22 cellular contexts compared by ENCODE assay signal in the genomic region with DNA sequence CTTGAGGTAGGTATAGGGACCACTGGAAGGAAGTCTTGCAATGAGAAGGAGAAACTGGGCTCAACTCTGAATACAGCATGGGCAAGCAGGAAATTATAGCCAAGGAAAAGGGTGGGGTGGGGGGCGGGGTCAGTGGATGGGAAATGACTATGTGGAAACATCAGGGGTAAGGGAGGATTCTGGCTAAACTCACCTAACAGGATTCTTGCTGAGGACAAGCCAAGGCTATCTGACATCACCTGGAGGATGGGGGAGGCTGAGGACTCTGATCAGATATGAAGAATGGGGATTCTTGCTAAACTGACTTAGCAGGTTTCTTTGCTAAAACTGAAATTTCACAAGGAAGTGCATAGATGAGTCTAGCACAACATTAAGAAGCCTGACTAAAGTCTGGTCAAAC. TPM values are rescaled to one million over a fixed set of nuclear protein-coding genes. Genes with fewer than 3 reads are reported as not detected.
A peak's percentile ranks its signal among the peaks of the same experiment; 100 is the strongest.
DNase-seq lines count a peak whose midpoint lies in the region; ATAC-seq, FAIRE-seq and TF ChIP-seq lines count a peak whose summit lies in the region.
"Had no signal": no experiment of that assay in that cellular context is flagged by ENCODE, and none has a peak within 500 bp of the region (broad histone marks: within the 10 kb centered on the region; RNA-seq: fewer than 3 reads in every experiment).

No MANE protein-coding gene starts in this region.

- H3K56ac ChIP-seq in mesendoderm (ENCODE audit: low read length), result no peak overlapping the region

- POLR2A ChIA-PET in K562 (lab: Yijun Ruan, JAX), result no interaction called here

- no peak overlapping the region for H2BK15ac ChIP-seq in mesendoderm (replicated peaks; ENCODE audit: low read depth)

- no peaks in the 10 kb centered on the region for H4K20me1 ChIP-seq in K562 (replicated peaks; ENCODE audit: control insufficient read depth, insufficient read depth, low read length)

- H3K79me1 ChIP-seq in mesendoderm (ENCODE audit: low read length), result no peaks in the 10 kb centered on the region

- no peak overlapping the region for H3K18ac ChIP-seq in mesendoderm (ENCODE audit: low read length)

- peak; percentile 65 for FAIRE-seq in K562 (lab: Jason Lieb, UNC)

- H2BK120ac ChIP-seq in mesendoderm (ENCODE audit: low read depth, low read length), result no peak overlapping the region

- peak; percentile 81 for DNase-seq in ELF-1 (ENCODE audit: low read depth, low spot score)
- peak; percentile 73 for DNase-seq in HT-29 (ENCODE audit: low spot score)
- DNase-seq in K562 (ENCODE audit: extremely low read depth in 1 of 4, low spot score in 3 of 4), result peak; percentile 12 to 49 (median 20)
- peak; percentile 91 for DNase-seq in mesendoderm
- no peak for DNase-seq in activated CD8-positive, alpha-beta memory T cell treated with anti-CD3 and anti-CD28 coated beads, Interleukin-2, amount 10 ng/mL, durations not matched to agents 7 days and 5 days
- DNase-seq in WERI-Rb-1, result no peak
- DNase-seq in SKM-1 treated with dmso at 0.1 percent for 144 hours (lab: John Stamatoyannopoulos, UW; ENCODE audit: unreplicated experiment), result no peak
- DNase-seq: activated CD8-positive, alpha-beta memory T cell treated with anti-CD3 and anti-CD28 coated beads, Interleukin-2, amount 50 U/mL, for 48 hours; activated naive CD4-positive, alpha-beta T cell treated with anti-CD3 and anti-CD28 coated beads, Interleukin-2, amount 10 ng/mL, durations not matched to agents 7 days and 5 days; aorta; effector memory CD8-positive, alpha-beta T cell; heart right ventricle; Kasumi-1; kidney glomerular epithelial cell; NCI-H1105; NCI-H526 treated with DMSO at 0.1 percent for 48 hours; stimulated activated CD4-positive, alpha-beta T cell treated with anti-CD3 and anti-CD28 coated beads, Interleukin-2, amount 100 ng/mL, for 24 hours; stimulated activated naive CD8-positive, alpha-beta T cell treated with anti-CD3 and anti-CD28 coated beads, Interleukin-15, Interleukin-2, amounts not matched to agents 100 U/mL and 50 U/mL, for 24 hours; transverse colon had no signal

- H3K27ac ChIP-seq in K562 (ENCODE audit: extremely low read depth, low read depth, low read length), result no peak overlapping the region
- H3K27ac ChIP-seq in mesendoderm (ENCODE audit: low read depth, low read length), result no peak overlapping the region
- no peak overlapping the region for H3K27ac ChIP-seq in WERI-Rb-1
- H3K27ac ChIP-seq: heart right ventricle, SK-N-MC, transverse colon had no signal

- no CpG with 5 or more reads among the region's 1 CpG for WGBS in K562 (ENCODE audit: insufficient coverage, low coverage, missing lambda C conversion rate)
- WGBS in mesendoderm (ENCODE audit: extremely low coverage, insufficient coverage, low lambda C conversion rate), result no CpG with 5 or more reads among the region's 1 CpG

- H3K36me3 ChIP-seq in K562 (ENCODE audit: control insufficient read depth, insufficient read depth, low read length) (no peaks in the 10 kb centered on the region), mesendoderm (ENCODE audit: control insufficient read depth, insufficient read depth, low read length) (no peaks in the 10 kb centered on the region), WERI-Rb-1 (no peaks in the 10 kb centered on the region)
- H3K36me3 ChIP-seq: heart right ventricle, transverse colon had no signal

- TF ChIP-seq POLR2A in K562 (conservative IDR thresholded peaks at IDR 0.05), result no peak

- TF ChIP-seq RAD21 in K562 (CRISPR knock-in tag; conservative IDR thresholded peaks at IDR 0.05 in 1 of 2, IDR thresholded peaks at IDR 0.05 in 1 of 2), result no peak

- no peak for TF ChIP-seq EP300 in K562 (IDR thresholded peaks at IDR 0.05; ENCODE audit: low read length)

- peak; percentile 75 for ATAC-seq in K562
- ATAC-seq in activated CD8-positive, alpha-beta memory T cell treated with anti-CD3 and anti-CD28 coated beads, Interleukin-2, amount 10 ng/mL, durations not matched to agents 7 days and 5 days, result no peak
- ATAC-seq: effector memory CD8-positive, alpha-beta T cell; stimulated activated naive CD8-positive, alpha-beta T cell treated with anti-CD3 and anti-CD28 coated beads, Interleukin-15, Interleukin-2, amounts not matched to agents 100 U/mL and 50 U/mL, for 24 hours had no signal

- no peaks in the 10 kb centered on the region for H3K9me3 ChIP-seq in K562 (replicated peaks; ENCODE audit: control insufficient read depth, insufficient read depth, low read depth, low read length)
- H3K9me3 ChIP-seq in WERI-Rb-1 (ENCODE audit: severe bottlenecking), result no peaks in the 10 kb centered on the region
- H3K9me3 ChIP-seq: heart right ventricle, transverse colon had no signal

- CTCF ChIA-PET in K562 (lab: Yijun Ruan, JAX; ENCODE audit: low intra/inter-chr PET ratio), result no interaction called here
- CTCF ChIA-PET in activated CD8-positive, alpha-beta memory T cell treated with anti-CD3 and anti-CD28 coated beads, Interleukin-2, amount 10 ng/mL, durations not matched to agents 7 days and 5 days (lab: Charles Lee), result no interaction called here

- H3K4me2 ChIP-seq in K562 (ENCODE audit: insufficient read depth, low read length) (peak overlapping the region; percentile 24), mesendoderm (ENCODE audit: low read length) (no peak overlapping the region)

- H3K9ac ChIP-seq in K562 (ENCODE audit: insufficient read depth in 1 of 2, low read depth in 2 of 2, low read length in 2 of 2), result no peak overlapping the region
- no peak overlapping the region for H3K9ac ChIP-seq in mesendoderm (ENCODE audit: low read length)

- in situ Hi-C loops in K562 (cut with MboI), result no loop called here

- H2AFZ ChIP-seq in K562 (ENCODE audit: low read depth, low read length), result peak overlapping the region; percentile 56

- H3K4me1 ChIP-seq in K562 (replicated peaks in 1 of 2; ENCODE audit: control insufficient read depth in 2 of 2, insufficient read depth in 2 of 2, low read length in 2 of 2) (peaks cover 6 to 7% of the 10 kb centered on the region in 2 experiments; a peak in 4 of 5 replicates), mesendoderm (ENCODE audit: control insufficient read depth, low read depth, low read length) (no peaks in the 10 kb centered on the region)
- H3K4me1 ChIP-seq: heart right ventricle, transverse colon had no signal

- H4K8ac ChIP-seq in mesendoderm (ENCODE audit: low read depth, low read length), result no peak overlapping the region

- intact Hi-C loops in K562 (cut with micrococcal nuclease), result no loop called here

- no peak overlapping the region for H3K23ac ChIP-seq in mesendoderm (ENCODE audit: low read length)

- H2BK5ac ChIP-seq in mesendoderm (ENCODE audit: low read length), result no peak overlapping the region

- H3K4me3 Mint-ChIP-seq in activated CD8-positive, alpha-beta memory T cell treated with anti-CD3 and anti-CD28 coated beads, Interleukin-2, amount 10 ng/mL, durations not matched to agents 7 days and 5 days, result no peak overlapping the region
- H3K4me3 Mint-ChIP-seq: activated naive CD4-positive, alpha-beta T cell treated with anti-CD3 and anti-CD28 coated beads, Interleukin-2, amount 10 ng/mL, durations not matched to agents 7 days and 5 days; effector memory CD8-positive, alpha-beta T cell; memory B cell; nephron had no signal

- no peak overlapping the region for H3K4ac ChIP-seq in mesendoderm (ENCODE audit: low read depth, low read length)

- H3K79me2 ChIP-seq in K562 (ENCODE audit: control insufficient read depth, insufficient read depth, low read length) (no peaks in the 10 kb centered on the region), mesendoderm (ENCODE audit: control insufficient read depth, insufficient read depth, low read length) (no peaks in the 10 kb centered on the region)

- H3K9me3 Mint-ChIP-seq in activated CD8-positive, alpha-beta memory T cell treated with anti-CD3 and anti-CD28 coated beads, Interleukin-2, amount 10 ng/mL, durations not matched to agents 7 days and 5 days (ENCODE audit: low read depth), result no peaks in the 10 kb centered on the region
- H3K9me3 Mint-ChIP-seq: activated naive CD4-positive, alpha-beta T cell treated with anti-CD3 and anti-CD28 coated beads, Interleukin-2, amount 10 ng/mL, durations not matched to agents 7 days and 5 days; effector memory CD8-positive, alpha-beta T cell; memory B cell; nephron had no signal

- H4K5ac ChIP-seq in mesendoderm (ENCODE audit: low read length), result no peak overlapping the region

- H3K4me3 ChIP-seq in K562 (no peak overlapping the region), mesendoderm (ENCODE audit: low read length) (no peak overlapping the region), WERI-Rb-1 (ENCODE audit: low read depth, low read length) (no peak overlapping the region)
- H3K4me3 ChIP-seq: heart right ventricle, SK-N-MC, transverse colon had no signal

- no peaks in the 10 kb centered on the region for H3K27me3 ChIP-seq in K562 (ENCODE audit: control insufficient read depth in 2 of 2, insufficient read depth in 2 of 2, low read length in 2 of 2)
- no peaks in the 10 kb centered on the region for H3K27me3 ChIP-seq in mesendoderm (ENCODE audit: insufficient read depth, low read length, poor library complexity)
- H3K27me3 ChIP-seq in WERI-Rb-1 (ENCODE audit: insufficient read depth, low read depth, severe bottlenecking), result no peaks in the 10 kb centered on the region

- no peaks in the 10 kb centered on the region for H3K4me1 Mint-ChIP-seq in activated CD8-positive, alpha-beta memory T cell treated with anti-CD3 and anti-CD28 coated beads, Interleukin-2, amount 10 ng/mL, durations not matched to agents 7 days and 5 days
- H3K4me1 Mint-ChIP-seq: activated naive CD4-positive, alpha-beta T cell treated with anti-CD3 and anti-CD28 coated beads, Interleukin-2, amount 10 ng/mL, durations not matched to agents 7 days and 5 days; memory B cell had no signal

- H2AK5ac ChIP-seq in mesendoderm (ENCODE audit: low read length), result no peak overlapping the region

- no peaks in the 10 kb centered on the region for H3K9me1 ChIP-seq in K562 (ENCODE audit: control insufficient read depth, insufficient read depth, low read length)

- peaks cover 12% of the 10 kb centered on the region for H3K27me3 Mint-ChIP-seq in activated CD8-positive, alpha-beta memory T cell treated with anti-CD3 and anti-CD28 coated beads, Interleukin-2, amount 10 ng/mL, durations not matched to agents 7 days and 5 days

- no TSS peak for BruUV-seq in K562 (replicated peaks; lab: Mats Ljungman, UMichigan)

- H3K36me3 Mint-ChIP-seq in activated CD8-positive, alpha-beta memory T cell treated with anti-CD3 and anti-CD28 coated beads, Interleukin-2, amount 10 ng/mL, durations not matched to agents 7 days and 5 days, result no peaks in the 10 kb centered on the region
- H3K36me3 Mint-ChIP-seq: activated naive CD4-positive, alpha-beta T cell treated with anti-CD3 and anti-CD28 coated beads, Interleukin-2, amount 10 ng/mL, durations not matched to agents 7 days and 5 days; memory B cell had no signal

- no peak for TF ChIP-seq CTCF in K562 (IDR thresholded peaks at IDR 0.05 in 2 of 3, conservative IDR thresholded peaks at IDR 0.05 in 1 of 3; ENCODE audit: insufficient read depth in 2 of 3, low read depth in 1 of 3, low read length in 3 of 3)
- no peak for TF ChIP-seq CTCF in WERI-Rb-1 (IDR thresholded peaks at IDR 0.05; ENCODE audit: low read depth, low read length)

- no peak overlapping the region for H3K27ac Mint-ChIP-seq in activated CD8-positive, alpha-beta memory T cell treated with anti-CD3 and anti-CD28 coated beads, Interleukin-2, amount 10 ng/mL, durations not matched to agents 7 days and 5 days
- H3K27ac Mint-ChIP-seq: activated naive CD4-positive, alpha-beta T cell treated with anti-CD3 and anti-CD28 coated beads, Interleukin-2, amount 10 ng/mL, durations not matched to agents 7 days and 5 days; effector memory CD8-positive, alpha-beta T cell; memory B cell; nephron had no signal

RNA-seq across cellular contexts. Expression of gene CTSL, which starts 40.8 kb away (rescaled TPM):
- 6.1 and 6.4 TPM in 2 replicates for total RNA-seq in HT-29 (2014; rRNA removed; shearing (Covaris generic))
- total RNA-seq in K562 (2011; cell fraction: chromatin; rRNA removed; ENCODE audit: low replicate concordance), result 106 and 129 TPM in 2 replicates
- 121 and 124 TPM in 2 replicates for total RNA-seq in K562 (2011; cell fraction: nucleolus; rRNA removed)
- total RNA-seq in K562 (2011; cell fraction: nucleoplasm; rRNA removed), result 126 and 169 TPM in 2 replicates
- total RNA-seq in K562 (2014; rRNA removed) (81.5 and 97.6 TPM in 2 replicates), K562 (2014; rRNA removed; fragmentation: Illumina TruSeq; extraction: Trizol) (93.7 and 105 TPM in 2 replicates), K562 (2015; rRNA removed; fragmentation: Illumina TruSeq; extraction: Trizol) (73.7 and 78.3 TPM in 2 replicates), K562 (2021) (65.7 and 76.4 TPM in 2 replicates)
- polyA plus RNA-seq in K562 (2011; rRNA removed) (82.5 and 165 TPM in 2 replicates), K562 (2014; fragmentation: Illumina TruSeq; extraction: Trizol) (98.7 and 108 TPM in 2 replicates), K562 (2014; fragmentation: Nextera tagmentation; extraction: Ambion mirVana) (10 to 100 TPM; 55.9 to 61.8 TPM), K562 (2014; rRNA removed) (111 and 118 TPM in 2 replicates)
- polyA plus RNA-seq in K562 (2011; cell fraction: cytosol; rRNA removed), result 70.7 and 75.2 TPM in 2 replicates
- polyA plus RNA-seq in K562 (2011; cell fraction: nucleus; rRNA removed), result 41.8 and 42.6 TPM in 2 replicates
- polyA plus RNA-seq in K562 (2012), result 93.9 and 142 TPM in 2 replicates
- 62.7 and 104 TPM in 2 replicates for polyA minus RNA-seq in K562 (2011; rRNA and poly(A)+ RNA removed)
- 18.7 and 35.0 TPM in 2 replicates for polyA minus RNA-seq in K562 (2011; cell fraction: cytosol; rRNA and poly(A)+ RNA removed)
- 12.0 and 12.6 TPM in 2 replicates for polyA minus RNA-seq in K562 (2011; cell fraction: nucleus; rRNA and poly(A)+ RNA removed)
- 32.4 TPM for polyA plus RNA-seq in mesendoderm (2013, experiment 1 of 2)
- polyA plus RNA-seq in mesendoderm (2013, experiment 2 of 2), result 31.7 TPM
- total RNA-seq in activated CD8-positive, alpha-beta memory T cell treated with anti-CD3 and anti-CD28 coated beads, Interleukin-2, amount 10 ng/mL, durations not matched to agents 7 days and 5 days, result under 1 TPM in 1 of 2 experiments, not detected in 1; 0.96 TPM

Comparison
In these comparisons a context has a peak if more than half of its experiments do, and no peak if none do; other contexts are left out.
1. DNase-seq: peak in ELF-1 (single experiment), HT-29 (single experiment), K562 (4 of 4) and mesendoderm (single experiment); none in activated CD8-positive, alpha-beta memory T cell treated with anti-CD3 and anti-CD28 coated beads, Interleukin-2, amount 10 ng/mL, durations not matched to agents 7 days and 5 days (single experiment), WERI-Rb-1 (single experiment) and SKM-1 treated with dmso at 0.1 percent for 144 hours (single experiment).